ENCODE assay signal across 20 cellular contexts in genomic region chr1:37854406-37854805, GRCh38.
"Had no signal": no experiment of that assay in that cellular context is flagged by ENCODE, and none has a peak within 500 bp of the region (broad histone marks: within the 10 kb centered on the region; RNA-seq: fewer than 3 reads in every experiment).

No MANE protein-coding gene starts in this region.

- H3K9me3 Mint-ChIP-seq: activated CD8-positive, alpha-beta T cell treated with anti-CD3 and anti-CD28 coated beads for 36 hours; activated naive CD4-positive, alpha-beta T cell treated with anti-CD3 and anti-CD28 coated beads, Interleukin-2, amount 10 ng/mL, durations not matched to agents 7 days and 5 days; activated naive CD8-positive, alpha-beta T cell treated with anti-CD3 and anti-CD28 coated beads for 36 hours; activated T-helper 17 cell treated with anti-CD3 and anti-CD28 coated beads, Interleukin-2, amount 50 U/mL, for 72 hours; T-cell had no signal

- H3K4me3 Mint-ChIP-seq: activated CD8-positive, alpha-beta T cell treated with anti-CD3 and anti-CD28 coated beads for 36 hours; activated naive CD4-positive, alpha-beta T cell treated with anti-CD3 and anti-CD28 coated beads, Interleukin-2, amount 10 ng/mL, durations not matched to agents 7 days and 5 days; activated naive CD8-positive, alpha-beta T cell treated with anti-CD3 and anti-CD28 coated beads for 36 hours; activated T-helper 17 cell treated with anti-CD3 and anti-CD28 coated beads, Interleukin-2, amount 50 U/mL, for 72 hours; T-cell had no signal

- H3K27me3 Mint-ChIP-seq: activated CD8-positive, alpha-beta T cell treated with anti-CD3 and anti-CD28 coated beads for 36 hours; activated naive CD4-positive, alpha-beta T cell treated with anti-CD3 and anti-CD28 coated beads, Interleukin-2, amount 10 ng/mL, durations not matched to agents 7 days and 5 days; activated naive CD8-positive, alpha-beta T cell treated with anti-CD3 and anti-CD28 coated beads for 36 hours; activated T-helper 17 cell treated with anti-CD3 and anti-CD28 coated beads, Interleukin-2, amount 50 U/mL, for 72 hours; T-cell had no signal

- ATAC-seq: activated CD8-positive, alpha-beta T cell treated with anti-CD3 and anti-CD28 coated beads for 36 hours; activated T-helper 17 cell treated with anti-CD3 and anti-CD28 coated beads, Interleukin-2, amount 50 U/mL, for 72 hours; Panc1; Right ventricle myocardium inferior; T-cell had no signal

- H3K27ac Mint-ChIP-seq: activated CD8-positive, alpha-beta T cell treated with anti-CD3 and anti-CD28 coated beads for 36 hours; activated naive CD4-positive, alpha-beta T cell treated with anti-CD3 and anti-CD28 coated beads, Interleukin-2, amount 10 ng/mL, durations not matched to agents 7 days and 5 days; activated naive CD8-positive, alpha-beta T cell treated with anti-CD3 and anti-CD28 coated beads for 36 hours had no signal

- DNase-seq: activated CD4-positive, CD25-positive, alpha-beta regulatory T cell; activated CD8-positive, alpha-beta memory T cell treated with anti-CD3 and anti-CD28 coated beads, Interleukin-2, amount 50 U/mL, for 4 hours; activated CD8-positive, alpha-beta T cell treated with anti-CD3 and anti-CD28 coated beads for 36 hours; activated gamma-delta T cell treated with Interleukin-2 at 50 U/mL for 16 hours; activated naive CD4-positive, alpha-beta T cell treated with anti-CD3 and anti-CD28 coated beads, Interleukin-2, amount 10 ng/mL, durations not matched to agents 7 days and 5 days; activated naive CD8-positive, alpha-beta T cell treated with anti-CD3 and anti-CD28 coated beads for 36 hours; MM.1S; NCI-H1105; NCI-H1436; NCI-H1694 treated with DMSO at 0.1 percent for 48 hours; NCI-H2029 treated with DMSO at 0.1 percent for 48 hours; NCI-H510A treated with DMSO at 0.1 percent for 48 hours; NCI-H69; NK-92 treated with Interleukin-12 subunit alpha and Interleukin-12 subunit beta, amount 100 ng/mL, for 24 hours; OCI-M1; RPMI8226; T-cell had no signal
